In the genomic region with DNA sequence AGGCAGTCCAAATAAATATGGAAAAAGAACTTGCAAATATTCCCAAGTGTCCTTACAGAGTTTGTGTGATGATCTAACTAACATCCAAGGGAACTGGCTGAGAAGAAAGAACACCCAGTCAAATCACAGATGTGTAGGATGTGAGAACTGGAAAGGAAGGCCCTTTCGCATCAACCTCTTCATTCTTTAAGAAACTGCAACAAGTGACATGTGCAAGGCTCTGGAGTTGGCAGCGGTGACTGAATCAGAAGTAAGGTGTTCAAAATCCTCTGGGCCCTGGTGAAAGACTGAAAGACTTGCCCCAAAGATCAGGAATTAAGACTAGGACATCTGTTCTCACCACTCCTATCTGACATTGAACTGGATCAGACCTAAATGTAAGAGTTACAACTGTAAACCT, we compare ENCODE assay signal across 1 cellular context.
TF ChIP-seq lines count a peak whose summit lies in the region.

No MANE protein-coding gene starts in this region.

TF ChIP-seq in endothelial cell of umbilical vein, 7 proteins besides CTCF, POLR2A, EP300 and RAD21 (continued from another document):
- TF ChIP-seq MYC (IDR thresholded peaks at IDR 0.05; ENCODE audit: low read depth, low read length) (no peak), POLR2AphosphoS5 (IDR thresholded peaks at IDR 0.05; ENCODE audit: insufficient read depth, low read depth, low read length) (no peak), GATA2 (IDR thresholded peaks at IDR 0.05; ENCODE audit: insufficient read depth, insufficient read length, low read depth, low read length) (no peak), FOS (IDR thresholded peaks at IDR 0.05; ENCODE audit: borderline replicate concordance, insufficient read depth, low read length) (no peak), JUN (IDR thresholded peaks at IDR 0.05; ENCODE audit: borderline replicate concordance, insufficient read depth, insufficient read length, low read depth) (no peak)
